In genomic region chr20:1392443-1392692, GRCh38 we compare ENCODE assay signal across 8 cellular contexts. TPM values are rescaled to one million over a fixed set of nuclear protein-coding genes. Genes with fewer than 3 reads are reported as not detected.
DNase-seq lines count a peak whose midpoint lies in the region; ATAC-seq, FAIRE-seq and TF ChIP-seq lines count a peak whose summit lies in the region.

No MANE protein-coding gene starts in this region.

- H3K36me3 ChIP-seq in right atrium auricular region = no peaks in the 10 kb centered on the region

- H3K36me3 Mint-ChIP-seq in Calu3 (ENCODE audit: insufficient read depth, unreplicated experiment) (peaks cover 23% of the 10 kb centered on the region), HFFc6 (ENCODE audit: low read depth) (0 out of 2 replicates have a peak, but pooled peaks cover 6% of the 10 kb centered on the region), activated B cell treated with CpG ODN at 0.5 μM for 24 hours (ENCODE audit: low read depth) (peaks cover 19% of the 10 kb centered on the region)
- peaks cover 12% of the 10 kb centered on the region for H3K36me3 Mint-ChIP-seq in stimulated activated effector memory CD8-positive, alpha-beta T cell treated with anti-CD3 and anti-CD28 coated beads, Interleukin-12 subunit alpha, Interleukin-12 subunit beta, amount 100 ng/mL, for 72 hours

- H3K4me3 Mint-ChIP-seq in Calu3 (ENCODE audit: low read depth, unreplicated experiment) = peak overlapping the region; percentile 72
- peak overlapping the region; percentile 95 for H3K4me3 Mint-ChIP-seq in HFFc6
- peak overlapping the region; percentile 89 for H3K4me3 Mint-ChIP-seq in activated B cell treated with CpG ODN at 0.5 μM for 24 hours
- H3K4me3 Mint-ChIP-seq in stimulated activated effector memory CD8-positive, alpha-beta T cell treated with anti-CD3 and anti-CD28 coated beads, Interleukin-12 subunit alpha, Interleukin-12 subunit beta, amount 100 ng/mL, for 72 hours = peak overlapping the region; percentile 85

- peak overlapping the region; percentile 86 to 97 for H3K4me3 ChIP-seq in right atrium auricular region

- H3K27me3 ChIP-seq in right atrium auricular region = no peaks in the 10 kb centered on the region

- peaks cover 0 to 58% of the 10 kb centered on the region in 2 donors for H3K4me1 ChIP-seq in right atrium auricular region

- H3K9me3 ChIP-seq in right atrium auricular region = no peaks in the 10 kb centered on the region

- no peak for FAIRE-seq in GM19239 (lab: Jason Lieb, UNC)

- peak; percentile 25 for ATAC-seq in activated B cell treated with CpG ODN at 0.5 μM for 24 hours (ENCODE audit: low read depth)
- ATAC-seq in stimulated activated effector memory CD8-positive, alpha-beta T cell treated with anti-CD3 and anti-CD28 coated beads, Interleukin-12 subunit alpha, Interleukin-12 subunit beta, amount 100 ng/mL, for 72 hours = peak; percentile 45

- peaks cover 11% of the 10 kb centered on the region for H3K27me3 Mint-ChIP-seq in Calu3 (ENCODE audit: unreplicated experiment)
- no peaks in the 10 kb centered on the region; the same call in 1 of the 2 replicates for H3K27me3 Mint-ChIP-seq in HFFc6 (ENCODE audit: insufficient read depth)
- H3K27me3 Mint-ChIP-seq in activated B cell treated with CpG ODN at 0.5 μM for 24 hours = no peaks in the 10 kb centered on the region

- intact Hi-C loops in Calu3 (cut with micrococcal nuclease; ENCODE audit: unreplicated experiment) = no loop called here
- intact Hi-C loops in activated B cell treated with CpG ODN at 0.5 μM for 24 hours (cut with micrococcal nuclease) = loop anchor here (2.0 to 10.0 kb wide), 4 partner anchors 110 to 1590 kb away; no protein-coding TSS in a partner anchor

- H3K4me1 Mint-ChIP-seq in Calu3 (ENCODE audit: low read depth, unreplicated experiment) (peaks cover 12% of the 10 kb centered on the region), HFFc6 (ENCODE audit: low read depth) (peaks cover 82% of the 10 kb centered on the region), activated B cell treated with CpG ODN at 0.5 μM for 24 hours (peaks cover 82% of the 10 kb centered on the region)
- peaks cover 58% of the 10 kb centered on the region for H3K4me1 Mint-ChIP-seq in stimulated activated effector memory CD8-positive, alpha-beta T cell treated with anti-CD3 and anti-CD28 coated beads, Interleukin-12 subunit alpha, Interleukin-12 subunit beta, amount 100 ng/mL, for 72 hours

- TF ChIP-seq CTCF in Calu3 (IDR thresholded peaks at IDR 0.05; ENCODE audit: unreplicated experiment) (no peak), HFFc6 (IDR thresholded peaks at IDR 0.05) (no peak), activated B cell treated with CpG ODN at 0.5 μM for 24 hours (IDR thresholded peaks at IDR 0.05) (no peak), right atrium auricular region (IDR thresholded peaks at IDR 0.05) (no peak)

- H3K27ac ChIP-seq in right atrium auricular region = peak overlapping the region; percentile 83 to 88

- H3K27ac Mint-ChIP-seq in Calu3 (ENCODE audit: unreplicated experiment) (no peak overlapping the region), HFFc6 (peak overlapping the region; percentile 87), activated B cell treated with CpG ODN at 0.5 μM for 24 hours (peak overlapping the region; percentile 77)
- H3K27ac Mint-ChIP-seq in stimulated activated effector memory CD8-positive, alpha-beta T cell treated with anti-CD3 and anti-CD28 coated beads, Interleukin-12 subunit alpha, Interleukin-12 subunit beta, amount 100 ng/mL, for 72 hours = peak overlapping the region; percentile 71

- POLR2A ChIA-PET in activated B cell treated with CpG ODN at 0.5 μM for 24 hours (lab: Charles Lee) = interaction anchor here (1.8 to 2.8 kb wide), 4 partner anchors 15 to 74 kb away, joined by 5 to 25 read pairs (median 16); partner anchors contain the start of gene NSFL1C

- BruUV-seq in Calu3 (replicated peaks; lab: Mats Ljungman, UMichigan) = no TSS peak

- no peak for DNase-seq in Calu3
- DNase-seq in HFFc6 = no peak
- DNase-seq in activated B cell treated with CpG ODN at 0.5 μM for 24 hours = no peak
- no peak for DNase-seq in right atrium auricular region (ENCODE audit: low spot score)
- no peak for DNase-seq in stimulated activated effector memory CD8-positive, alpha-beta T cell treated with anti-CD3 and anti-CD28 coated beads, Interleukin-12 subunit alpha, Interleukin-12 subunit beta, amount 100 ng/mL, for 72 hours (ENCODE audit: low spot score in 2 of 2)
- DNase-seq in GM19239 (ENCODE audit: insufficient read length, low spot score) = no peak
- DNase-seq in NCI-H226 = no peak
- DNase-seq in NCI-H345 (lab: John Stamatoyannopoulos, UW) = no peak

- no peaks in the 10 kb centered on the region for H3K9me3 Mint-ChIP-seq in Calu3 (ENCODE audit: low read depth, unreplicated experiment)
- no peaks in the 10 kb centered on the region for H3K9me3 Mint-ChIP-seq in HFFc6
- no peaks in the 10 kb centered on the region for H3K9me3 Mint-ChIP-seq in activated B cell treated with CpG ODN at 0.5 μM for 24 hours
- no peaks in the 10 kb centered on the region for H3K9me3 Mint-ChIP-seq in stimulated activated effector memory CD8-positive, alpha-beta T cell treated with anti-CD3 and anti-CD28 coated beads, Interleukin-12 subunit alpha, Interleukin-12 subunit beta, amount 100 ng/mL, for 72 hours

- CTCF ChIA-PET in Calu3 (lab: Charles Lee) (no interaction called here), activated B cell treated with CpG ODN at 0.5 μM for 24 hours (lab: Charles Lee) (interaction anchor here (0.6 to 1.4 kb wide), 5 partner anchors 9 to 105 kb away, joined by 3 to 4 read pairs (median 4); no protein-coding TSS in a partner anchor)

RNA-seq across cellular contexts. Expression of gene FKBP1A, which starts 0.5 kb away (rescaled TPM):
- total RNA-seq in Calu3 (2022) = 166 and 173 TPM in 2 replicates
- total RNA-seq in HFFc6 (2021; fragmentation: NEBNext Ultra II Directional; extraction: Animal tissue kit (Norgen Biotek cat#: 25700)) = 100 to 1,000 TPM; 437 to 543 (median 491) TPM
- total RNA-seq in activated B cell treated with CpG ODN at 0.5 μM for 24 hours = 128 and 134 TPM in 2 replicates
- total RNA-seq in right atrium auricular region = 10 to 100 TPM; 73.5 to 98.7 TPM
